20 cellular contexts compared by ENCODE assay signal in genomic region chr14:78023112-78023511, GRCh38.
"Had no signal": no experiment of that assay in that cellular context is flagged by ENCODE, and none has a peak within 500 bp of the region (broad histone marks: within the 10 kb centered on the region; RNA-seq: fewer than 3 reads in every experiment).

No MANE protein-coding gene starts in this region.

- DNase-seq: Karpas-422, KG1, MG63, NCI-H1092, NCI-H1105 treated with DMSO at 0.1 percent for 48 hours, NCI-H1417 treated with DMSO at 0.1 percent for 48 hours, NCI-H146, NCI-H1694 treated with DMSO at 0.1 percent for 48 hours, NCI-H1930, NCI-H2081, NCI-H2107, NCI-H2227 treated with DMSO at 0.1 percent for 48 hours, NCI-H526 treated with DMSO at 0.1 percent for 48 hours, NCI-H748 treated with DMSO at 0.1 percent for 48 hours, Right ventricle myocardium superior, RPMI8226, SIG-M5 had no signal

- H3K4me1 ChIP-seq: SJSA1 had no signal

- H3K4me3 ChIP-seq: MG63, SJSA1, SK-N-MC had no signal

- H3K27ac ChIP-seq: HL-60, SJSA1, SK-N-MC had no signal

- H3K36me3 ChIP-seq: MG63, SJSA1 had no signal

- H3K9me3 ChIP-seq: MG63, SJSA1 had no signal

- H3K27me3 ChIP-seq: MG63, SJSA1 had no signal
